Comparison of ENCODE assay signal across 19 cellular contexts in genomic region chr2:191170773-191171172, GRCh38. TPM values are rescaled to one million over a fixed set of nuclear protein-coding genes. Genes with fewer than 3 reads are reported as not detected.
A peak's percentile ranks its signal among the peaks of the same experiment; 100 is the strongest.
DNase-seq lines count a peak whose midpoint lies in the region; ATAC-seq, FAIRE-seq and TF ChIP-seq lines count a peak whose summit lies in the region.
"Had no signal": no experiment of that assay in that cellular context is flagged by ENCODE, and none has a peak within 500 bp of the region (broad histone marks: within the 10 kb centered on the region; RNA-seq: fewer than 3 reads in every experiment).

No MANE protein-coding gene starts in this region.

- no peaks in the 10 kb centered on the region for H3K36me3 ChIP-seq in Panc1 (ENCODE audit: control insufficient read depth, insufficient read depth, low read length)
- no peaks in the 10 kb centered on the region for H3K36me3 ChIP-seq in bronchial epithelial cell (ENCODE audit: control insufficient read depth, insufficient read depth, low read length)
- H3K36me3 ChIP-seq: right atrium auricular region had no signal

- no peak for TF ChIP-seq CTCF in Panc1 (IDR thresholded peaks at IDR 0.05)
- no peak for TF ChIP-seq CTCF in bronchial epithelial cell (IDR thresholded peaks at IDR 0.05; ENCODE audit: insufficient read depth, low read length, severe bottlenecking)
- no peak for TF ChIP-seq CTCF in progenitor cell of endocrine pancreas (IDR thresholded peaks at IDR 0.05; ENCODE audit: unreplicated experiment)

- TF ChIP-seq POLR2A in H54 (IDR thresholded peaks at IDR 0.05; ENCODE audit: low read depth, low read length) = no peak

- ATAC-seq in Panc1 (no peak), HG02840 (IDR thresholded peaks at IDR 0.05; ENCODE audit: low FRiP score, unreplicated experiment) (no peak)
- ATAC-seq: T-helper 17 cell had no signal

- intact Hi-C loops in Panc1 (cut with micrococcal nuclease; ENCODE audit: unreplicated experiment) = no loop called here

- no peaks in the 10 kb centered on the region for H3K36me3 Mint-ChIP-seq in progenitor cell of endocrine pancreas (ENCODE audit: insufficient read depth)
- H3K36me3 Mint-ChIP-seq: CD4-positive, alpha-beta memory T cell; naive B cell had no signal

- no peaks in the 10 kb centered on the region for H3K9me3 ChIP-seq in Panc1 (ENCODE audit: control insufficient read depth, insufficient read depth, low read depth, low read length)
- H3K9me3 ChIP-seq: right atrium auricular region had no signal

- H3K27ac Mint-ChIP-seq in progenitor cell of endocrine pancreas = peak overlapping the region; percentile 55
- H3K27ac Mint-ChIP-seq: naive B cell, T-helper 17 cell had no signal

- H3K4me1 ChIP-seq in Panc1 (ENCODE audit: control insufficient read depth, insufficient read depth, low read length) = peaks cover 42% of the 10 kb centered on the region

- BruUV-seq in Panc1 (replicated peaks; lab: Mats Ljungman, UMichigan) = no TSS peak

- no peaks in the 10 kb centered on the region for H3K27me3 Mint-ChIP-seq in progenitor cell of endocrine pancreas
- H3K27me3 Mint-ChIP-seq: CD4-positive, alpha-beta memory T cell had no signal

- H3K4me3 Mint-ChIP-seq in progenitor cell of endocrine pancreas (ENCODE audit: low read depth) = no peak overlapping the region
- H3K4me3 Mint-ChIP-seq: central memory CD8-positive, alpha-beta T cell; naive B cell; T-helper 17 cell had no signal

- no peak overlapping the region for H3K4me3 ChIP-seq in Panc1 (ENCODE audit: low read depth in 2 of 2, low read length in 2 of 2)
- H3K4me3 ChIP-seq in bronchial epithelial cell (ENCODE audit: low read depth, low read length) = no peak overlapping the region
- H3K4me3 ChIP-seq: right atrium auricular region had no signal

- POLR2A ChIA-PET in Panc1 (lab: Charles Lee) = no interaction called here

- peak; percentile 43 for FAIRE-seq in H54 (lab: Jason Lieb, UNC)
- FAIRE-seq in bronchial epithelial cell (lab: Jason Lieb, UNC) = no peak
- FAIRE-seq in urothelium cell line (lab: Jason Lieb, UNC) = no peak

- no peaks in the 10 kb centered on the region for H3K27me3 ChIP-seq in Panc1 (ENCODE audit: control insufficient read depth, insufficient read depth, low read length)
- no peaks in the 10 kb centered on the region for H3K27me3 ChIP-seq in bronchial epithelial cell (ENCODE audit: control insufficient read depth, insufficient read depth, low read length)
- H3K27me3 ChIP-seq: right atrium auricular region had no signal

- peaks cover 44% of the 10 kb centered on the region for H3K4me1 Mint-ChIP-seq in progenitor cell of endocrine pancreas (ENCODE audit: low read depth)
- H3K4me1 Mint-ChIP-seq: naive B cell had no signal

- in situ Hi-C loops in Panc1 (cut with HindIII; ENCODE audit: low pct_unique_long_range_greater_than_20kb, low sequenced_read_pairs) = no loop called here

- CTCF ChIA-PET in Panc1 (lab: Charles Lee) = no interaction called here

- no peak for DNase-seq in H54 (ENCODE audit: insufficient read length, low spot score)
- DNase-seq in Panc1 (ENCODE audit: low read depth, low spot score) = no peak
- DNase-seq in bronchial epithelial cell (ENCODE audit: low read depth) = peak; percentile 74
- no peak for DNase-seq in progenitor cell of endocrine pancreas (ENCODE audit: low spot score, unreplicated experiment)
- DNase-seq in SKM-1 (lab: John Stamatoyannopoulos, UW; ENCODE audit: unreplicated experiment) = no peak
- no peak for DNase-seq in urothelium cell line (ENCODE audit: low spot score)
- DNase-seq: activated CD4-positive, alpha-beta T cell treated with anti-CD3 and anti-CD28 coated beads for 48 hours; activated effector memory CD4-positive, alpha-beta T cell treated with anti-CD3 and anti-CD28 coated beads, Interleukin-2, amount 50 U/mL, for 16 hours; CD4-positive, alpha-beta memory T cell; head of caudate nucleus; left cardiac atrium; naive B cell; NCI-H187; RPMI8226; stimulated activated CD4-positive, alpha-beta T cell treated with anti-CD3 and anti-CD28 coated beads, Interleukin-4, amount 100 ng/mL, for 24 hours; T-helper 17 cell had no signal

- peak overlapping the region; percentile 72 for H3K27ac ChIP-seq in Panc1 (ENCODE audit: low read length)
- H3K27ac ChIP-seq: right atrium auricular region had no signal

- no peaks in the 10 kb centered on the region for H3K9me3 Mint-ChIP-seq in progenitor cell of endocrine pancreas (ENCODE audit: low read depth)
- H3K9me3 Mint-ChIP-seq: CD4-positive, alpha-beta memory T cell; central memory CD8-positive, alpha-beta T cell; naive B cell had no signal

RNA-seq across cellular contexts. Expression of gene STAT4, which starts 20.0 kb away (rescaled TPM):
- total RNA-seq in Panc1 (2021; ENCODE audit: unreplicated experiment) (0.05 TPM), bronchial epithelial cell (7.1 and 12.3 TPM in 2 replicates), progenitor cell of endocrine pancreas (18.8 and 23.4 TPM in 2 replicates)
- polyA plus RNA-seq in Panc1 (2012; ENCODE audit: insufficient read length) = not detected
